Comparison of ENCODE assay signal across 10 cellular contexts in genomic region chr2:223674998-223675609, GRCh38.
DNase-seq lines count a peak whose midpoint lies in the region; ATAC-seq and TF ChIP-seq lines count a peak whose summit lies in the region.
"Had no signal": no experiment of that assay in that cellular context is flagged by ENCODE, and none has a peak within 500 bp of the region (broad histone marks: within the 10 kb centered on the region; RNA-seq: fewer than 3 reads in every experiment).

No MANE protein-coding gene starts in this region.

- TF ChIP-seq CTCF in Loucy (conservative IDR thresholded peaks at IDR 0.05; ENCODE audit: low read length) (peak; percentile 66), neural progenitor cell (IDR thresholded peaks at IDR 0.05) (peak; percentile 52)

- H3K9me3 Mint-ChIP-seq in neural progenitor cell: no peaks in the 10 kb centered on the region
- no peaks in the 10 kb centered on the region for H3K9me3 Mint-ChIP-seq in activated CD8-positive, alpha-beta memory T cell treated with anti-CD3 and anti-CD28 coated beads, Interleukin-2, amount 10 ng/mL, durations not matched to agents 7 days and 5 days (ENCODE audit: low read depth)

- H3K36me3 ChIP-seq in Loucy (ENCODE audit: insufficient read depth, low read length): no peaks in the 10 kb centered on the region
- H3K36me3 ChIP-seq in neural progenitor cell: no peaks in the 10 kb centered on the region

- H3K36me3 Mint-ChIP-seq in neural progenitor cell: peaks cover 2% of the 10 kb centered on the region
- no peaks in the 10 kb centered on the region for H3K36me3 Mint-ChIP-seq in activated CD8-positive, alpha-beta memory T cell treated with anti-CD3 and anti-CD28 coated beads, Interleukin-2, amount 10 ng/mL, durations not matched to agents 7 days and 5 days

- no peak overlapping the region for H3K9ac ChIP-seq in Loucy (ENCODE audit: low read depth, low read length, poor library complexity, severe bottlenecking)
- no peak overlapping the region for H3K9ac ChIP-seq in neural progenitor cell

- no peaks in the 10 kb centered on the region for H4K20me1 ChIP-seq in Loucy (ENCODE audit: insufficient read depth, low read length, poor library complexity, severe bottlenecking)
- no peaks in the 10 kb centered on the region for H4K20me1 ChIP-seq in neural progenitor cell (ENCODE audit: low read depth)

- CTCF ChIA-PET in activated CD8-positive, alpha-beta memory T cell treated with anti-CD3 and anti-CD28 coated beads, Interleukin-2, amount 10 ng/mL, durations not matched to agents 7 days and 5 days (lab: Charles Lee): no interaction called here

- H3K4me3 ChIP-seq in Loucy (ENCODE audit: low read length, poor library complexity, severe bottlenecking) (no peak overlapping the region), neural progenitor cell (no peak overlapping the region)
- H3K4me3 ChIP-seq: SK-N-MC had no signal

- no peaks in the 10 kb centered on the region for H3K27me3 Mint-ChIP-seq in neural progenitor cell (ENCODE audit: insufficient read depth, low read depth)
- H3K27me3 Mint-ChIP-seq in activated CD8-positive, alpha-beta memory T cell treated with anti-CD3 and anti-CD28 coated beads, Interleukin-2, amount 10 ng/mL, durations not matched to agents 7 days and 5 days: peaks cover 11% of the 10 kb centered on the region

- no peak overlapping the region for H3K4me2 ChIP-seq in Loucy (ENCODE audit: low read depth, low read length, poor library complexity, severe bottlenecking)
- H3K4me2 ChIP-seq in neural progenitor cell: no peak overlapping the region

- H3K27ac ChIP-seq in neural progenitor cell: no peak overlapping the region
- H3K27ac ChIP-seq: SK-N-MC had no signal

- H3K79me2 ChIP-seq in Loucy (ENCODE audit: insufficient read depth, low read length) (no peaks in the 10 kb centered on the region), neural progenitor cell (ENCODE audit: low read depth) (no peaks in the 10 kb centered on the region)

- H3F3A ChIP-seq in Loucy (ENCODE audit: low read depth) (no peaks in the 10 kb centered on the region), neural progenitor cell (ENCODE audit: low read depth) (no peaks in the 10 kb centered on the region)

- H3K27me3 ChIP-seq in Loucy (ENCODE audit: insufficient read depth, low read length, poor library complexity, severe bottlenecking) (no peaks in the 10 kb centered on the region), neural progenitor cell (no peaks in the 10 kb centered on the region)

- no peaks in the 10 kb centered on the region for H3K9me2 ChIP-seq in Loucy (replicated peaks; ENCODE audit: low read depth, low read length)

- peaks cover 1% of the 10 kb centered on the region for H3K4me1 Mint-ChIP-seq in neural progenitor cell
- H3K4me1 Mint-ChIP-seq in activated CD8-positive, alpha-beta memory T cell treated with anti-CD3 and anti-CD28 coated beads, Interleukin-2, amount 10 ng/mL, durations not matched to agents 7 days and 5 days: no peaks in the 10 kb centered on the region

- DNase-seq in EL (peak; percentile 42), cerebellar cortex (ENCODE audit: low spot score) (peak; percentile 9), neural progenitor cell (ENCODE audit: low spot score) (peak; percentile 19), NCI-H1436 treated with DMSO at 0.1 percent for 48 hours (lab: John Stamatoyannopoulos, UW) (no peak)
- DNase-seq in activated CD8-positive, alpha-beta memory T cell treated with anti-CD3 and anti-CD28 coated beads, Interleukin-2, amount 10 ng/mL, durations not matched to agents 7 days and 5 days: no peak
- no peak for DNase-seq in activated CD4-positive, alpha-beta T cell treated with anti-CD3 and anti-CD28 coated beads for 4 hours
- DNase-seq: H7 had no signal

- no peak overlapping the region for H2AFZ ChIP-seq in Loucy (ENCODE audit: low read length)
- no peak overlapping the region for H2AFZ ChIP-seq in neural progenitor cell (replicated peaks)

- no peak for ATAC-seq in activated CD8-positive, alpha-beta memory T cell treated with anti-CD3 and anti-CD28 coated beads, Interleukin-2, amount 10 ng/mL, durations not matched to agents 7 days and 5 days
- ATAC-seq in GM19455 (IDR thresholded peaks at IDR 0.05; ENCODE audit: unreplicated experiment): no peak

- H3K4me1 ChIP-seq in Loucy (ENCODE audit: insufficient read depth, low read length, poor library complexity, severe bottlenecking): no peaks in the 10 kb centered on the region
- H3K4me1 ChIP-seq in neural progenitor cell: no peaks in the 10 kb centered on the region

- no peak overlapping the region for H3K4me3 Mint-ChIP-seq in neural progenitor cell
- no peak overlapping the region for H3K4me3 Mint-ChIP-seq in activated CD8-positive, alpha-beta memory T cell treated with anti-CD3 and anti-CD28 coated beads, Interleukin-2, amount 10 ng/mL, durations not matched to agents 7 days and 5 days

- no peak overlapping the region for H3K27ac Mint-ChIP-seq in neural progenitor cell
- H3K27ac Mint-ChIP-seq in activated CD8-positive, alpha-beta memory T cell treated with anti-CD3 and anti-CD28 coated beads, Interleukin-2, amount 10 ng/mL, durations not matched to agents 7 days and 5 days: no peak overlapping the region

- no peaks in the 10 kb centered on the region for H3K9me3 ChIP-seq in Loucy (ENCODE audit: insufficient read depth, low read depth, low read length)
- no peaks in the 10 kb centered on the region for H3K9me3 ChIP-seq in neural progenitor cell (ENCODE audit: low read depth)

Comparison
In these comparisons a context has a peak if more than half of its experiments do, and no peak if none do; other contexts are left out.
1. DNase-seq: peak in EL (single experiment), cerebellar cortex (single experiment) and neural progenitor cell (single experiment); none in activated CD8-positive, alpha-beta memory T cell treated with anti-CD3 and anti-CD28 coated beads, Interleukin-2, amount 10 ng/mL, durations not matched to agents 7 days and 5 days (single experiment), activated CD4-positive, alpha-beta T cell treated with anti-CD3 and anti-CD28 coated beads for 4 hours (0 of 2) and NCI-H1436 treated with DMSO at 0.1 percent for 48 hours (single experiment).